In the genomic region with DNA sequence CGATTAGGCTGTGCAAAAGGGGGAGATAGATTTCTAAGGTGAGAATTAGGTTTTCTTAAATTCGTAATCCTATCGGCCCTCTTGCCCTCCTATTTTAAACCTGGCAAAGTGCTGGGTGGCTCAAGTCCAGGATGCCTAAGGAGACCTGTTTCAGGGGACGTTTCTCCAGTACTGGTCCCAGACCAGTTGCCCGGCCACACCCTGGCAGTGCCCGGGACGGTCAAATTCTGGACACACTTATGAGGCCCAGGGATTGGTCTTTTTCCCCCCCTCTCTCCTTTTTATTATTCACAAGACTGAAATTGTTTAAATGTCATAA, we compare ENCODE assay signal across 14 cellular contexts. TPM values are rescaled to one million over a fixed set of nuclear protein-coding genes. Genes with fewer than 3 reads are reported as not detected.
DNase-seq lines count a peak whose midpoint lies in the region; ATAC-seq and TF ChIP-seq lines count a peak whose summit lies in the region.
"Had no signal": no experiment of that assay in that cellular context is flagged by ENCODE, and none has a peak within 500 bp of the region (broad histone marks: within the 10 kb centered on the region; RNA-seq: fewer than 3 reads in every experiment).

No MANE protein-coding gene starts in this region.

- peaks cover 61% of the 10 kb centered on the region for H3K27me3 Mint-ChIP-seq in activated T-helper 2 cell treated with anti-CD3 and anti-CD28 coated beads, Interferon-gamma antibody, Interleukin-2, Interleukin-4, amounts not matched to agents 10 μg/mL and 5 μg/mL and 100 μg/mL, durations not matched to agents 14 hours and 24 hours and 36 hours (ENCODE audit: low read depth)
- H3K27me3 Mint-ChIP-seq in stimulated activated naive CD8-positive, alpha-beta T cell treated with anti-CD3 and anti-CD28 coated beads, Interleukin-15, amount 100 ng/mL, for 72 hours = peaks cover 89% of the 10 kb centered on the region

- H3K9me3 ChIP-seq in mammary epithelial cell (replicated peaks; ENCODE audit: insufficient read depth, low read length) = no peaks in the 10 kb centered on the region
- H3K9me3 ChIP-seq in breast epithelium = no peaks in the 10 kb centered on the region
- H3K9me3 ChIP-seq: neutrophil had no signal

- no peak overlapping the region for H3K4me3 ChIP-seq in mammary epithelial cell (replicated peaks in 1 of 3; ENCODE audit: insufficient read depth in 1 of 3, low read depth in 2 of 3, low read length in 3 of 3)
- peak overlapping the region in 1 of 3 donors; percentile 64 for H3K4me3 ChIP-seq in breast epithelium
- no peak overlapping the region for H3K4me3 ChIP-seq in mesendoderm (ENCODE audit: low read length)

- H2AK5ac ChIP-seq in mesendoderm (ENCODE audit: low read length) = no peak overlapping the region

- H3K36me3 ChIP-seq in mammary epithelial cell (ENCODE audit: insufficient read depth, low read length) (no peaks in the 10 kb centered on the region), breast epithelium (no peaks in the 10 kb centered on the region), mesendoderm (ENCODE audit: control insufficient read depth, insufficient read depth, low read length) (no peaks in the 10 kb centered on the region)
- H3K36me3 ChIP-seq: neutrophil had no signal

- H3K79me1 ChIP-seq in mesendoderm (ENCODE audit: low read length) = no peaks in the 10 kb centered on the region

- H2AFZ ChIP-seq in mammary epithelial cell (ENCODE audit: low read depth, low read length) = peak overlapping the region; percentile 63

- no peak overlapping the region for H3K4ac ChIP-seq in mesendoderm (ENCODE audit: low read depth, low read length)

- in situ Hi-C loops in mammary epithelial cell (cut with MboI; ENCODE audit: low sequenced_read_pairs in 2 of 2) = no loop called here

- H3K9ac ChIP-seq in mammary epithelial cell (ENCODE audit: insufficient read depth, low read length) (no peak overlapping the region), mesendoderm (ENCODE audit: low read length) (no peak overlapping the region)

- H3K36me3 Mint-ChIP-seq in activated T-helper 2 cell treated with anti-CD3 and anti-CD28 coated beads, Interferon-gamma antibody, Interleukin-2, Interleukin-4, amounts not matched to agents 10 μg/mL and 5 μg/mL and 100 μg/mL, durations not matched to agents 14 hours and 24 hours and 36 hours (ENCODE audit: low read depth) = no peaks in the 10 kb centered on the region
- H3K36me3 Mint-ChIP-seq: IgD-negative memory B cell had no signal

- H3K27me3 ChIP-seq in mammary epithelial cell (ENCODE audit: insufficient read depth, low read length) (peaks cover 56% of the 10 kb centered on the region), breast epithelium (peaks cover 20 to 97% of the 10 kb centered on the region in 2 donors), mesendoderm (ENCODE audit: insufficient read depth, low read length, poor library complexity) (peaks cover 84% of the 10 kb centered on the region)

- H2BK120ac ChIP-seq in mesendoderm (ENCODE audit: low read depth, low read length) = no peak overlapping the region

- BruUV-seq in mammary epithelial cell (replicated peaks; lab: Mats Ljungman, UMichigan) = no TSS peak

- H4K8ac ChIP-seq in mesendoderm (ENCODE audit: low read depth, low read length) = no peak overlapping the region

- no peaks in the 10 kb centered on the region for H3K4me1 Mint-ChIP-seq in activated T-helper 2 cell treated with anti-CD3 and anti-CD28 coated beads, Interferon-gamma antibody, Interleukin-2, Interleukin-4, amounts not matched to agents 10 μg/mL and 5 μg/mL and 100 μg/mL, durations not matched to agents 14 hours and 24 hours and 36 hours (ENCODE audit: low read depth)
- H3K4me1 Mint-ChIP-seq in stimulated activated naive CD8-positive, alpha-beta T cell treated with anti-CD3 and anti-CD28 coated beads, Interleukin-15, amount 100 ng/mL, for 72 hours = peaks cover 17% of the 10 kb centered on the region

- H2BK5ac ChIP-seq in mesendoderm (ENCODE audit: low read length) = no peak overlapping the region

- H4K5ac ChIP-seq in mesendoderm (ENCODE audit: low read length) = no peak overlapping the region

- H3K4me1 ChIP-seq in mammary epithelial cell (ENCODE audit: insufficient read depth, low read length) = peaks cover 26% of the 10 kb centered on the region
- peaks cover 17 to 25% of the 10 kb centered on the region in 2 donors for H3K4me1 ChIP-seq in breast epithelium
- H3K4me1 ChIP-seq in mesendoderm (ENCODE audit: control insufficient read depth, low read depth, low read length) = peaks cover 2% of the 10 kb centered on the region

- H3K79me2 ChIP-seq in mammary epithelial cell (ENCODE audit: insufficient read depth, low read length) (no peaks in the 10 kb centered on the region), mesendoderm (ENCODE audit: control insufficient read depth, insufficient read depth, low read length) (no peaks in the 10 kb centered on the region)

- no peaks in the 10 kb centered on the region for H3K9me3 Mint-ChIP-seq in activated T-helper 2 cell treated with anti-CD3 and anti-CD28 coated beads, Interferon-gamma antibody, Interleukin-2, Interleukin-4, amounts not matched to agents 10 μg/mL and 5 μg/mL and 100 μg/mL, durations not matched to agents 14 hours and 24 hours and 36 hours
- H3K9me3 Mint-ChIP-seq in stimulated activated naive CD8-positive, alpha-beta T cell treated with anti-CD3 and anti-CD28 coated beads, Interleukin-15, amount 100 ng/mL, for 72 hours = no peaks in the 10 kb centered on the region
- H3K9me3 Mint-ChIP-seq: IgD-negative memory B cell had no signal

- no peak for TF ChIP-seq POLR2A in breast epithelium (IDR thresholded peaks at IDR 0.05)

- no peak for DNase-seq in mammary epithelial cell
- no peak for DNase-seq in breast epithelium (ENCODE audit: low spot score in 2 of 2)
- DNase-seq in activated T-helper 2 cell treated with anti-CD3 and anti-CD28 coated beads, Interferon-gamma antibody, Interleukin-2, Interleukin-4, amounts not matched to agents 10 μg/mL and 5 μg/mL and 100 μg/mL, durations not matched to agents 14 hours and 24 hours and 36 hours (ENCODE audit: low spot score) = no peak
- no peak for DNase-seq in mesendoderm
- no peak for DNase-seq in stimulated activated naive CD8-positive, alpha-beta T cell treated with anti-CD3 and anti-CD28 coated beads, Interleukin-15, amount 100 ng/mL, for 72 hours
- DNase-seq in H4 (ENCODE audit: low spot score) = no peak
- no peak for DNase-seq in NCI-H1930 (lab: John Stamatoyannopoulos, UW)
- DNase-seq in GM03348 (ENCODE audit: low spot score) = no peak
- DNase-seq: AML-193, NCI-H524 treated with DMSO at 0.1 percent for 48 hours, RPMI8226 had no signal

- CTCF ChIA-PET in mammary epithelial cell (lab: Charles Lee; ENCODE audit: low non-redundant PET) = no interaction called here

- H3K27ac Mint-ChIP-seq in activated T-helper 2 cell treated with anti-CD3 and anti-CD28 coated beads, Interferon-gamma antibody, Interleukin-2, Interleukin-4, amounts not matched to agents 10 μg/mL and 5 μg/mL and 100 μg/mL, durations not matched to agents 14 hours and 24 hours and 36 hours = peak overlapping the region; percentile 55
- H3K27ac Mint-ChIP-seq in stimulated activated naive CD8-positive, alpha-beta T cell treated with anti-CD3 and anti-CD28 coated beads, Interleukin-15, amount 100 ng/mL, for 72 hours = no peak overlapping the region
- H3K27ac Mint-ChIP-seq: IgD-negative memory B cell had no signal

- intact Hi-C loops in mammary epithelial cell (cut with micrococcal nuclease) = no loop called here
- intact Hi-C loops in breast epithelium (cut with DNase I; ENCODE audit: low total_unique reads) = no loop called here
- intact Hi-C loops in activated T-helper 2 cell treated with anti-CD3 and anti-CD28 coated beads, Interferon-gamma antibody, Interleukin-2, Interleukin-4, amounts not matched to agents 10 μg/mL and 5 μg/mL and 100 μg/mL, durations not matched to agents 14 hours and 24 hours and 36 hours (cut with micrococcal nuclease) = loop anchor here (2.0 to 5.0 kb wide), 3 partner anchors 16 to 673 kb away; partner anchors contain the start of gene AGAP1

- WGBS in mammary epithelial cell (ENCODE audit: low coverage, missing lambda C conversion rate) = 48% methylated on average over 7 of the region's 7 CpGs
- WGBS in mesendoderm (ENCODE audit: extremely low coverage, insufficient coverage, low lambda C conversion rate) = no CpG with 5 or more reads among the region's 7 CpGs

- no peak for TF ChIP-seq CTCF in mammary epithelial cell (conservative IDR thresholded peaks at IDR 0.05 in 1 of 2, IDR thresholded peaks at IDR 0.05 in 1 of 2; ENCODE audit: extremely low read depth in 1 of 2, insufficient read depth in 1 of 2, low read depth in 1 of 2, low read length in 2 of 2)
- no peak for TF ChIP-seq CTCF in breast epithelium (IDR thresholded peaks at IDR 0.05)

- H3K4me3 Mint-ChIP-seq in activated T-helper 2 cell treated with anti-CD3 and anti-CD28 coated beads, Interferon-gamma antibody, Interleukin-2, Interleukin-4, amounts not matched to agents 10 μg/mL and 5 μg/mL and 100 μg/mL, durations not matched to agents 14 hours and 24 hours and 36 hours (ENCODE audit: low read depth) = no peak overlapping the region
- peak overlapping the region; percentile 19 to 41 for H3K4me3 Mint-ChIP-seq in stimulated activated naive CD8-positive, alpha-beta T cell treated with anti-CD3 and anti-CD28 coated beads, Interleukin-15, amount 100 ng/mL, for 72 hours

- H3K4me2 ChIP-seq in mammary epithelial cell (ENCODE audit: insufficient read depth, low read depth, low read length) (peak overlapping the region; percentile 85), mesendoderm (ENCODE audit: low read length) (peak overlapping the region; percentile 51)

- H3K23ac ChIP-seq in mesendoderm (ENCODE audit: low read length) = no peak overlapping the region

- dilution Hi-C loops in mammary epithelial cell (cut with HindIII; ENCODE audit: low sequenced_read_pairs) = no loop called here

- no peak overlapping the region for H2BK15ac ChIP-seq in mesendoderm (replicated peaks; ENCODE audit: low read depth)

- H3K18ac ChIP-seq in mesendoderm (ENCODE audit: low read length) = no peak overlapping the region

- H4K20me1 ChIP-seq in mammary epithelial cell (ENCODE audit: insufficient read depth, low read length) = no peaks in the 10 kb centered on the region

- H3K56ac ChIP-seq in mesendoderm (ENCODE audit: low read length) = no peak overlapping the region

- no peak overlapping the region for H3K27ac ChIP-seq in mammary epithelial cell (ENCODE audit: insufficient read depth, low read depth, low read length)
- H3K27ac ChIP-seq in breast epithelium = no peak overlapping the region
- no peak overlapping the region for H3K27ac ChIP-seq in mesendoderm (ENCODE audit: low read depth, low read length)
- H3K27ac ChIP-seq: neutrophil had no signal

- no peak for ATAC-seq in stimulated activated naive CD8-positive, alpha-beta T cell treated with anti-CD3 and anti-CD28 coated beads, Interleukin-15, amount 100 ng/mL, for 72 hours

RNA-seq across cellular contexts. Expression of gene GBX2, which starts 3.2 kb away (rescaled TPM):
- total RNA-seq in mammary epithelial cell (under 1 TPM; 0.17 to 0.38 TPM), breast epithelium (not detected)
- not detected for polyA plus RNA-seq in mammary epithelial cell
- polyA minus RNA-seq in mammary epithelial cell = not detected
- total RNA-seq in activated T-helper 2 cell treated with anti-CD3 and anti-CD28 coated beads, Interferon-gamma antibody, Interleukin-2, Interleukin-4, amounts not matched to agents 10 μg/mL and 5 μg/mL and 100 μg/mL, durations not matched to agents 14 hours and 24 hours and 36 hours = not detected in 2 replicates
- 1.2 TPM for polyA plus RNA-seq in mesendoderm (2013, experiment 1 of 2)
- polyA plus RNA-seq in mesendoderm (2013, experiment 2 of 2) = 1.3 TPM
- total RNA-seq in H4 (2014; rRNA removed; shearing (Covaris generic)) = 0.04 and 1.1 TPM in 2 replicates
- total RNA-seq: fibroblast of lung had no signal
- polyA plus RNA-seq: IgD-negative memory B cell had no signal
